In the genomic region with DNA sequence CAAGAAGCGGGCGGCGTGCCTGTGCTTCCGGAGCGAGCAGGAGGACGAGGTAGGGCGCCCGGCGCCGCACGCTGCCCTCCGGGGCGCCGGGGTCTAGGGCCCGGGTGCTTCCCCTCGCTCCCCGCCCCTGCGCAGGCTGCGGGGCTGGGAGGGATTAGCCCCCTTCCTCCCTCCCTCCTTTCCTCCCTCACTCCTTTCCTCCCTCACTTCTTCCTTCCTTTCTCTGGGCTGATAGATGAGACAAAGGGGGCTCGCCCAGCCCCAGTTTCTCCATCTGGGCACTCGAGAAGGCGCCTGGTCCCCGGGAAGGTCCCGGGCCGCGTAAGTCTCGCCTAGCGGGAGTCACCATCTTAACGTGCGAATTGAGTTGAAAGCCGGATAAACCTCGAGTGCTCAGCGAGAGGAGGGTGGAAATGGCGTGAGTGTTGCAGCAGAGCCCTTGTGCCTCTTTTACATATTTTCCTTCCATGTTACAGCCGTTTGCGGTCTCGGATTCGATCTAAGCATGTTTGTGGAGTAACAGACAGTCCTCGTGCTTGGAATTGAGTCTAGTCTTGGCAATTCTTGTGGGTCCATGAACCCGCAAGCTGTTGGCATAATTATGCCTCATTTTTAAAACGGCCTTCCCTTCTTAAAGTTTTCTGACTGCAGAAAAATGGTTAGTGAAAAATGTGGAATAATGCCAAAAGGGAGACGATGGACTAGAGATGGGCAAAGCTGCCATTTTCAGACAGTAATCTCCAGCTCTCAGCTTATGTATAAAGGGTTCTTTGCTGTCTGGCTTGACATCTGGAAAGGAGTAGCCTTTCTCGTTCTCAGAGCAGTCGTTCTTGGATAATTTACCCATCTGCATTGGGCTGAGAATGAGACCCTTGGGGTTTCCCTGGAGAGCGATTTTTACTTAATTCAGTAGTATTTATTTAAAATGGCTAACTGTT, we compare ENCODE assay signal across 8 cellular contexts. TPM values are rescaled to one million over a fixed set of nuclear protein-coding genes. Genes with fewer than 3 reads are reported as not detected.
A peak's percentile ranks its signal among the peaks of the same experiment; 100 is the strongest.
DNase-seq lines count a peak whose midpoint lies in the region; ATAC-seq and TF ChIP-seq lines count a peak whose summit lies in the region.

No MANE protein-coding gene starts in this region.

- ATAC-seq in GM21447 (IDR thresholded peaks at IDR 0.05; ENCODE audit: unreplicated experiment) (peak; percentile 29), upper lobe of left lung (ENCODE audit: low FRiP score in 2 of 2) (peak; percentile 43 to 59)

- H3K27me3 ChIP-seq in HUES64 (ENCODE audit: insufficient read depth, low read length) (no peaks in the 10 kb centered on the region), upper lobe of left lung (no peaks in the 10 kb centered on the region)

- peak overlapping the region; percentile 82 for H3K4me3 ChIP-seq in HUES64 (ENCODE audit: low read length)
- peak overlapping the region; percentile 81 to 95 (median 88) for H3K4me3 ChIP-seq in upper lobe of left lung

- TF ChIP-seq CTCF in upper lobe of left lung (IDR thresholded peaks at IDR 0.05): peak in 2 of 6 experiments; percentile 3 to 10

- no peaks in the 10 kb centered on the region for H3K9me3 ChIP-seq in HUES64 (ENCODE audit: insufficient read depth, low read depth, low read length)
- no peaks in the 10 kb centered on the region for H3K9me3 ChIP-seq in upper lobe of left lung

- under 1% methylated on average over 45 of the region's 45 CpGs for WGBS in HUES64
- 0% methylated on average over 36 to 39 of the region's 45 CpGs for WGBS in upper lobe of left lung, 2 donors

- DNase-seq in DMS53 treated with DMSO at 0.1 percent for 48 hours (lab: John Stamatoyannopoulos, UW; ENCODE audit: unreplicated experiment) (peak; percentile 46), SIG-M5 treated with dmso at 0.1 percent for 504 hours (lab: John Stamatoyannopoulos, UW; ENCODE audit: unreplicated experiment) (peak; percentile 78), glomerular visceral epithelial cell (ENCODE audit: extremely low spot score) (peak; percentile 61), pons (ENCODE audit: low spot score) (peak; percentile 57), upper lobe of left lung (peak; percentile 59 to 90)
- peak; percentile 16 to 53 (median 24) for DNase-seq in activated naive CD4-positive, alpha-beta T cell (lab: John Stamatoyannopoulos, UW)

- peak overlapping the region; percentile 88 for H3K9ac ChIP-seq in HUES64 (ENCODE audit: low read depth, low read length)

- peak in 1 of 4 donors; percentile 64 for TF ChIP-seq POLR2A in upper lobe of left lung (IDR thresholded peaks at IDR 0.05)

- no peaks in the 10 kb centered on the region for H3K36me3 ChIP-seq in HUES64 (ENCODE audit: insufficient read depth, low read length)
- no peaks in the 10 kb centered on the region for H3K36me3 ChIP-seq in upper lobe of left lung

- no peak for TF ChIP-seq EP300 in upper lobe of left lung (IDR thresholded peaks at IDR 0.05)

- H3K4me1 ChIP-seq in HUES64 (ENCODE audit: insufficient read depth, low read length) (peaks cover 50% of the 10 kb centered on the region), upper lobe of left lung (peaks cover 33 to 55% (median 44%) of the 10 kb centered on the region in 4 donors)

- H3K27ac ChIP-seq in HUES64 (ENCODE audit: low read depth, low read length) (peak overlapping the region; percentile 32), upper lobe of left lung (peak overlapping the region; percentile 94 to 98 (median 96))

RNA-seq across cellular contexts. Expression of gene NUDT4, which starts 0.9 kb away (rescaled TPM):
- 34.6 TPM for polyA plus RNA-seq in HUES64 (2013, experiment 1 of 2)
- 38.0 TPM for polyA plus RNA-seq in HUES64 (2013, experiment 2 of 2)
- total RNA-seq in upper lobe of left lung: 10 to 100 TPM; 23.0 to 60.3 (median 34.0) TPM

Comparison
In these comparisons a context has a peak if more than half of its experiments do, and no peak if none do; other contexts are left out.
1. Peak in every context shown above with its lines: DNase-seq, ATAC-seq, H3K4me3 ChIP-seq and H3K27ac ChIP-seq.
2. DNase-seq: peak in every context shown above with its lines; median percentile 78 in SIG-M5 treated with dmso at 0.1 percent for 504 hours; 74 in upper lobe of left lung; 61 in glomerular visceral epithelial cell; 57 in pons; 46 in DMS53 treated with DMSO at 0.1 percent for 48 hours; 24 in activated naive CD4-positive, alpha-beta T cell.